24 cellular contexts compared by ENCODE assay signal in genomic region chr21:37937668-37938067, GRCh38. TPM values are rescaled to one million over a fixed set of nuclear protein-coding genes. Genes with fewer than 3 reads are reported as not detected.
"Had no signal": no experiment of that assay in that cellular context is flagged by ENCODE, and none has a peak within 500 bp of the region (broad histone marks: within the 10 kb centered on the region; RNA-seq: fewer than 3 reads in every experiment).

No MANE protein-coding gene starts in this region.

- H3K4me3 ChIP-seq: SJSA1, SK-N-MC had no signal

- H3K36me3 ChIP-seq: SJSA1 had no signal

- H3K4me1 ChIP-seq: SJSA1 had no signal

- H3K27me3 ChIP-seq: SJSA1 had no signal

- ATAC-seq: Panc1, PC-3 had no signal

- DNase-seq: KBM-7; MV-4-11; NCI-H1048; NCI-H1105; NCI-H1417 treated with DMSO at 0.1 percent for 48 hours; NCI-H146; NCI-H1694 treated with DMSO at 0.1 percent for 48 hours; NCI-H1930; NCI-H2081; NCI-H2171; NCI-H226; NCI-H446 treated with DMSO at 0.1 percent for 48 hours; NCI-H524; NCI-H526 treated with DMSO at 0.1 percent for 48 hours; NCI-H748 treated with DMSO at 0.1 percent for 48 hours; NK-92 treated with Interleukin-12 subunit alpha and Interleukin-12 subunit beta, amount 100 ng/mL, for 24 hours; PC-3; SIG-M5 had no signal

- H3K27ac ChIP-seq: HL-60, RWPE1, SJSA1, SK-N-MC had no signal

RNA-seq across cellular contexts. Expression of gene KCNJ6, which starts 21.4 kb away (rescaled TPM):
- total RNA-seq: OCI-LY7, PC-3 had no signal
